Comparison of ENCODE assay signal across 24 cellular contexts in the genomic region with DNA sequence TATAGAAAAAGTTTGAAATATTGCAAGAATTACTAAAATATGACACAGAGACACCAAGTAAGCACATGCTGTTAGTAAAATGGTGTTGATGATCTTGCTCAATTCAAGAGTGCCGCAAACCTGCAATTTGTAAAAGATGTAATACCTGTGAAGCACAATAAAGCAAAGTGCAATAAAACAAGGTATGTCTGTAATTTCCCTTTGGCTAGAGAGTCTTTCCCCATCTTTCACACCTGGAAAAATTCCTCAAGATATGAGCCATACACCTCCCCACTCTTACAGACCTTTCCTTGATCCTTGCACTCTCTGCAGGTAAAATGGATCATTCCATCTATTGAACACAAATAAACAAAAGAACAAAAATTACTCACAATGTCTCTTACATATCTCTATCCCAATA.
DNase-seq lines count a peak whose midpoint lies in the region; ATAC-seq, FAIRE-seq and TF ChIP-seq lines count a peak whose summit lies in the region.
"Had no signal": no experiment of that assay in that cellular context is flagged by ENCODE, and none has a peak within 500 bp of the region (broad histone marks: within the 10 kb centered on the region; RNA-seq: fewer than 3 reads in every experiment).

No MANE protein-coding gene starts in this region.

- H3K4me3 ChIP-seq in bronchial epithelial cell (ENCODE audit: low read depth, low read length): no peak overlapping the region
- no peak overlapping the region for H3K4me3 ChIP-seq in dorsolateral prefrontal cortex
- H3K4me3 ChIP-seq: A549; BLaER1 treated with 17β-estradiol and CSF1 and Interleukin-3, amounts not matched to agents 10 nM and 100 nM; HAP-1 had no signal

- FAIRE-seq in bronchial epithelial cell (lab: Jason Lieb, UNC): no peak
- FAIRE-seq: A549, GM12891, H54 had no signal

- DNase-seq in RWPE1 (ENCODE audit: low spot score) (peak; percentile 41), bronchial epithelial cell (ENCODE audit: low read depth) (peak; percentile 20), foreskin keratinocyte (peak; percentile 75 to 81), kidney tubule cell (ENCODE audit: low spot score) (peak; percentile 27), HCEC 1CT (no peak), COR-L47 (lab: John Stamatoyannopoulos, UW) (no peak), dorsolateral prefrontal cortex (no peak), RKO (ENCODE audit: low spot score) (no peak)
- DNase-seq: 8988T; ACHN; AML-193; BE2C; Calu3; CD4-positive, alpha-beta T cell; CD8-positive, alpha-beta memory T cell; DMS53; DMS79 treated with DMSO at 0.1 percent for 48 hours; GF-D8; GOT3 had no signal

- H3K27ac ChIP-seq in RWPE1: no peak overlapping the region
- H3K27ac ChIP-seq in foreskin keratinocyte: no peak overlapping the region
- H3K27ac ChIP-seq in dorsolateral prefrontal cortex: no peak overlapping the region
- H3K27ac ChIP-seq: A549; BLaER1 treated with 17β-estradiol and CSF1 and Interleukin-3, amounts not matched to agents 10 nM and 100 nM had no signal

- TF ChIP-seq CTCF in RWPE1 (conservative IDR thresholded peaks at IDR 0.05; ENCODE audit: low read depth): no peak
- TF ChIP-seq CTCF in bronchial epithelial cell (IDR thresholded peaks at IDR 0.05; ENCODE audit: insufficient read depth, low read length, severe bottlenecking): no peak
- TF ChIP-seq CTCF in foreskin keratinocyte (conservative IDR thresholded peaks at IDR 0.05): peak; percentile 25
- TF ChIP-seq CTCF in dorsolateral prefrontal cortex (IDR thresholded peaks at IDR 0.05 in 54 of 56, conservative IDR thresholded peaks at IDR 0.05 in 2 of 56; ENCODE audit: low read depth in 1 of 56, partially characterized antibody in 56 of 56): no peak

- intact Hi-C loops in dorsolateral prefrontal cortex (cut with DNase I): no loop called here

- H3K27me3 ChIP-seq in bronchial epithelial cell (ENCODE audit: control insufficient read depth, insufficient read depth, low read length) (no peaks in the 10 kb centered on the region), foreskin keratinocyte (no peaks in the 10 kb centered on the region), dorsolateral prefrontal cortex (no peaks in the 10 kb centered on the region)
- H3K27me3 ChIP-seq: BE2C; BLaER1 treated with 17β-estradiol and CSF1 and Interleukin-3, amounts not matched to agents 10 nM and 100 nM had no signal

- ATAC-seq in foreskin keratinocyte: peak; percentile 65
- ATAC-seq: A549 had no signal

- H3K4me1 ChIP-seq in foreskin keratinocyte: no peaks in the 10 kb centered on the region
- H3K4me1 ChIP-seq: A549; BE2C; BLaER1 treated with 17β-estradiol and CSF1 and Interleukin-3, amounts not matched to agents 10 nM and 100 nM had no signal

- no peaks in the 10 kb centered on the region for H3K36me3 ChIP-seq in bronchial epithelial cell (ENCODE audit: control insufficient read depth, insufficient read depth, low read length)
- H3K36me3 ChIP-seq: BE2C; BLaER1 treated with 17β-estradiol and CSF1 and Interleukin-3, amounts not matched to agents 10 nM and 100 nM; HAP-1 had no signal

- POLR2A ChIA-PET in RWPE1 (lab: Yijun Ruan, JAX; ENCODE audit: low non-redundant PET): no interaction called here

- CTCF ChIA-PET in RWPE1 (lab: Yijun Ruan, JAX): no interaction called here

Comparison
In these comparisons a context has a peak if more than half of its experiments do, and no peak if none do; other contexts are left out.
1. DNase-seq: peak in RWPE1 (single experiment), bronchial epithelial cell (single experiment), foreskin keratinocyte (2 of 2) and kidney tubule cell (single experiment); none in HCEC 1CT (single experiment), COR-L47 (single experiment), dorsolateral prefrontal cortex (0 of 10) and RKO (single experiment).